ENCODE assay signal across 8 cellular contexts in the genomic region with DNA sequence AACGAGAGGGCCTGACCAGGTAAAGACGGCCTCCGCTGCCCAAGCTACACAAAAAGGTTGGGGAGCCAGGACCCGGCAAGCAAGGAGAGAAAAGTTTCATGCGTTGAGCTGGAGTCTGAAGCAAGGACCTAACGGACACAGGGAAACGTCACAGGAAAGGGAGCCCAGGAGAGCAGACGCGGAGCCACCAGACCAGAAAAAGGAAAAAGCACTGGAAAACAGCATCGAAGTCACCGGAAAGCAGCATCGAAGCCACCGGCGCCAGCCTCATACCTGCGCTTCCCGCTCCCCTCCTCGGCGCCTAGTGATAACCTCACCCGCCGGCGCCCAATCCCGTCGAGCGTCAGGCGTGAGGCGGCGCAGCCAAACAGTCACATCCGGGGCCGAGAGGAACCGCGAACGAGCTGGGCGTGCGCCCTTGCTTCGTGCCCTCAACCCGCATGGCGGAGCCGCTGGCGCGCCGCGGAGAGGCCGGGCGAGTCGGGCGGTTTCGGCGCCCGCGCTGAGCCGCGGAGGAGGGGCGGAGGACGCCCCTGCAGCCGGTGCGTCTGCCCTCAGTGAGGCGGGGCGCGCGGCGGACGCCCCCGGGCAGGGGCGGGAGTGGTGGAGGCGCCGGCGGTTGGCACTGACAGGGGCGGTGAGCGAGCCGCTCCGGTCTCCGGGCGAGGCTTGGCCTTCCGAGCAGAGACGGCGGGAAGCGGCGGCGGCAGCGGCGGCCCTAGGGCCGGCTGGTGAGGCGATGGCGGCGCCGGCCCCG. TPM values are rescaled to one million over a fixed set of nuclear protein-coding genes. Genes with fewer than 3 reads are reported as not detected.
DNase-seq lines count a peak whose midpoint lies in the region; ATAC-seq and TF ChIP-seq lines count a peak whose summit lies in the region.

A gene with protein sequence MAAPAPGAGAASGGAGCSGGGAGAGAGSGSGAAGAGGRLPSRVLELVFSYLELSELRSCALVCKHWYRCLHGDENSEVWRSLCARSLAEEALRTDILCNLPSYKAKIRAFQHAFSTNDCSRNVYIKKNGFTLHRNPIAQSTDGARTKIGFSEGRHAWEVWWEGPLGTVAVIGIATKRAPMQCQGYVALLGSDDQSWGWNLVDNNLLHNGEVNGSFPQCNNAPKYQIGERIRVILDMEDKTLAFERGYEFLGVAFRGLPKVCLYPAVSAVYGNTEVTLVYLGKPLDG (plus strand): TSS at position 415 of the 757 bp plus-strand sequence. CDS start 325 bp downstream, at position 740.
A gene (minus strand): TSS at position 309 of the 757 bp plus-strand sequence. CDS start 7,079 bp downstream, outside the sequence.

- H3K27ac ChIP-seq in AG04450 (ENCODE audit: low read depth, low read length) = peak within 1 kb of the TSS; percentile 52
- peak within 1 kb of the TSS; percentile 80 for H3K27ac ChIP-seq in VCaP
- H3K27ac ChIP-seq in iPS-18a (ENCODE audit: low read length) = peak within 1 kb of the TSS; percentile 86

- H3K36me3 ChIP-seq in iPS-18a (ENCODE audit: control insufficient read depth, low read depth, low read length) (no peaks in the 10 kb centered on the region), skeletal muscle satellite cell (ENCODE audit: insufficient read depth, low read length) (peaks cover 3% of the 10 kb centered on the region)

- CTCF ChIA-PET in AG04450 (lab: Charles Lee) = interaction anchor here (1.2 kb wide), 1 partner anchor 13 kb away, joined by 3 read pairs; no protein-coding TSS in a partner anchor

- peak within 1 kb of the TSS; percentile 100 for H3K4me3 ChIP-seq in AG04450 (ENCODE audit: low read depth, low read length)
- peak within 1 kb of the TSS; percentile 99 for H3K4me3 ChIP-seq in iPS-18a (ENCODE audit: low read length)
- peak within 1 kb of the TSS; percentile 81 for H3K4me3 ChIP-seq in skeletal muscle satellite cell (ENCODE audit: low read length)

- POLR2A ChIA-PET in AG04450 (lab: Yijun Ruan, JAX) = interaction anchor here (0.6 to 1.3 kb wide), 4 partner anchors 13 to 300 kb away, joined by 3 read pairs; a partner anchor contains a TSS

- ATAC-seq in GM18907 (IDR thresholded peaks at IDR 0.05; ENCODE audit: unreplicated experiment) (peak; percentile 93), HG03139 (IDR thresholded peaks at IDR 0.05; ENCODE audit: unreplicated experiment) (peak; percentile 93)

- H3K9me3 ChIP-seq in AG04450 (ENCODE audit: control insufficient read depth, insufficient read depth, low read length) = no peaks in the 10 kb centered on the region
- H3K9me3 ChIP-seq in iPS-18a (ENCODE audit: control insufficient read depth, low read depth, low read length) = no peaks in the 10 kb centered on the region
- H3K9me3 ChIP-seq in skeletal muscle satellite cell (replicated peaks; ENCODE audit: low read length) = no peaks in the 10 kb centered on the region

- H3K4me2 ChIP-seq in skeletal muscle satellite cell (ENCODE audit: low read length) = peak within 1 kb of the TSS; percentile 94

- H3K4me1 ChIP-seq in iPS-18a (ENCODE audit: control insufficient read depth, low read depth, low read length) = peaks cover 7% of the 10 kb centered on the region
- H3K4me1 ChIP-seq in skeletal muscle satellite cell (ENCODE audit: control insufficient read depth, insufficient read depth, low read length) = peaks cover 17% of the 10 kb centered on the region

- H3K9ac ChIP-seq in iPS-18a (ENCODE audit: low read length) = peak within 1 kb of the TSS; percentile 96
- H3K9ac ChIP-seq in skeletal muscle satellite cell (ENCODE audit: low read depth, low read length) = peak within 1 kb of the TSS; percentile 91

- DNase-seq in AG04450 (ENCODE audit: low read depth, low spot score) (peak; percentile 78), NCI-H2196 treated with DMSO at 0.1 percent for 48 hours (lab: John Stamatoyannopoulos, UW; ENCODE audit: unreplicated experiment) (peak; percentile 99), T47D (ENCODE audit: low read depth in 1 of 2, low spot score in 1 of 2) (peak; percentile 100)

- TF ChIP-seq CTCF in AG04450 (IDR thresholded peaks at IDR 0.05; ENCODE audit: low read depth, low read length) (no peak), VCaP (conservative IDR thresholded peaks at IDR 0.05) (no peak)

- in situ Hi-C loops in T47D (cut with HindIII; ENCODE audit: low pct_unique_long_range_greater_than_20kb, low sequenced_read_pairs) = no loop called here

- H3K27me3 ChIP-seq in AG04450 (ENCODE audit: control insufficient read depth, insufficient read depth, low read length) (no peaks in the 10 kb centered on the region), iPS-18a (ENCODE audit: control insufficient read depth, insufficient read depth, low read length) (no peaks in the 10 kb centered on the region), skeletal muscle satellite cell (ENCODE audit: control insufficient read depth, insufficient read depth, low read length) (no peaks in the 10 kb centered on the region)

RNA-seq across cellular contexts. Expression of the first gene that starts in this region (rescaled TPM):
- 6.5 and 10.2 TPM in 2 replicates for polyA plus RNA-seq in AG04450 (2011; rRNA removed)
- 2.9 and 4.9 TPM in 2 replicates for polyA minus RNA-seq in AG04450 (2011; rRNA and poly(A)+ RNA removed)
- total RNA-seq in skeletal muscle satellite cell (2012; rRNA removed) = 11.1 and 13.2 TPM in 2 replicates

RNA-seq across cellular contexts. Expression of the second gene that starts in this region (rescaled TPM):
- 6.2 and 6.8 TPM in 2 replicates for polyA plus RNA-seq in AG04450 (2011; rRNA removed)
- 3.4 and 5.8 TPM in 2 replicates for polyA minus RNA-seq in AG04450 (2011; rRNA and poly(A)+ RNA removed)
- total RNA-seq in skeletal muscle satellite cell (2012; rRNA removed) = 3.7 and 4.3 TPM in 2 replicates

Comparison
In these comparisons a context has a peak if more than half of its experiments do, and no peak if none do; other contexts are left out.
1. Peak in every context shown above with its lines: DNase-seq, ATAC-seq, H3K4me3 ChIP-seq and H3K27ac ChIP-seq.